Comparison of ENCODE assay signal across 20 cellular contexts in the genomic region with DNA sequence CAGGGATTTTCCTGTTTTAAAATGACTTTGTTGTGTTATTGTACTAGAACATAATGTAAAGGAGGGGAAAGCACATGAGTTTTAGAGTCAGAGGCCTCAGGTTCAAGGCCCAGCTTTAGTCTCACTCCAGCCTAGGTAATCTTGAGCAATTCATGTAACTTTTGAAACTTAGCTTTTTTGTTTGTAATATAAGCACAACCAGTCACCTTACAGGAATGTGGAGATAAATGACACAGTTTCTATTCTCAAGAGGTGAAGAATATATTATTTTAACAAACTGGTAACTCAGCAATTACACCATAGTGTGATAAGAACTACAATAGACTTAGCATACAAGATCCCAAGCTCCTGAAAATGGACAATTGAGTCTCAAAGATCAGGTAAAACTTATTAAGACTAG. TPM values are rescaled to one million over a fixed set of nuclear protein-coding genes. Genes with fewer than 3 reads are reported as not detected.
DNase-seq lines count a peak whose midpoint lies in the region; ATAC-seq, FAIRE-seq and TF ChIP-seq lines count a peak whose summit lies in the region.
"Had no signal": no experiment of that assay in that cellular context is flagged by ENCODE, and none has a peak within 500 bp of the region (broad histone marks: within the 10 kb centered on the region; RNA-seq: fewer than 3 reads in every experiment).

No MANE protein-coding gene starts in this region.

- peak; percentile 49 for DNase-seq in HCEC 1CT
- peak; percentile 1 for DNase-seq in RKO (ENCODE audit: low spot score)
- peak; percentile 58 for DNase-seq in bronchial epithelial cell (ENCODE audit: low read depth)
- peak; percentile 8 for DNase-seq in iris pigment epithelial cell (ENCODE audit: low read depth)
- no peak for DNase-seq in NCI-H748 (lab: John Stamatoyannopoulos, UW; ENCODE audit: unreplicated experiment)
- no peak for DNase-seq in NCI-H2081 (lab: John Stamatoyannopoulos, UW)
- no peak for DNase-seq in NOMO-1 treated with dmso at 0.1 percent for 144 hours (lab: John Stamatoyannopoulos, UW; ENCODE audit: unreplicated experiment)
- DNase-seq: 8988T, DMS79, GOT3, MV-4-11, NCI-H187, NCI-H226, NCI-H524, Peyer's patch, Right ventricle myocardium superior had no signal

- H3K36me3 ChIP-seq in bronchial epithelial cell (ENCODE audit: control insufficient read depth, insufficient read depth, low read length) = no peaks in the 10 kb centered on the region
- H3K36me3 ChIP-seq: Peyer's patch had no signal

- no peaks in the 10 kb centered on the region for H3K27me3 ChIP-seq in bronchial epithelial cell (ENCODE audit: control insufficient read depth, insufficient read depth, low read length)
- H3K27me3 ChIP-seq: Peyer's patch had no signal

- no peak for ATAC-seq in HG03175 (IDR thresholded peaks at IDR 0.05; ENCODE audit: unreplicated experiment)
- ATAC-seq: K562 had no signal

- FAIRE-seq in bronchial epithelial cell (lab: Jason Lieb, UNC) = no peak
- FAIRE-seq: GM12892, GM18507, K562 had no signal

- no peak overlapping the region for H3K4me3 ChIP-seq in bronchial epithelial cell (ENCODE audit: low read depth, low read length)
- H3K4me3 ChIP-seq: K562, Peyer's patch had no signal

- no peak for TF ChIP-seq CTCF in bronchial epithelial cell (IDR thresholded peaks at IDR 0.05; ENCODE audit: insufficient read depth, low read length, severe bottlenecking)

RNA-seq across cellular contexts. Expression of a gene that starts 51.2 kb away (rescaled TPM):
- under 0.01 and 0.13 TPM in 2 replicates for total RNA-seq in bronchial epithelial cell
- total RNA-seq: K562 had no signal

Comparison
In these comparisons a context has a peak if more than half of its experiments do, and no peak if none do; other contexts are left out.
1. DNase-seq: peak in HCEC 1CT (single experiment), RKO (single experiment), bronchial epithelial cell (single experiment) and iris pigment epithelial cell (single experiment); none in NCI-H748 (single experiment), NCI-H2081 (0 of 2) and NOMO-1 treated with dmso at 0.1 percent for 144 hours (single experiment).